25 cellular contexts compared by ENCODE assay signal in the genomic region with DNA sequence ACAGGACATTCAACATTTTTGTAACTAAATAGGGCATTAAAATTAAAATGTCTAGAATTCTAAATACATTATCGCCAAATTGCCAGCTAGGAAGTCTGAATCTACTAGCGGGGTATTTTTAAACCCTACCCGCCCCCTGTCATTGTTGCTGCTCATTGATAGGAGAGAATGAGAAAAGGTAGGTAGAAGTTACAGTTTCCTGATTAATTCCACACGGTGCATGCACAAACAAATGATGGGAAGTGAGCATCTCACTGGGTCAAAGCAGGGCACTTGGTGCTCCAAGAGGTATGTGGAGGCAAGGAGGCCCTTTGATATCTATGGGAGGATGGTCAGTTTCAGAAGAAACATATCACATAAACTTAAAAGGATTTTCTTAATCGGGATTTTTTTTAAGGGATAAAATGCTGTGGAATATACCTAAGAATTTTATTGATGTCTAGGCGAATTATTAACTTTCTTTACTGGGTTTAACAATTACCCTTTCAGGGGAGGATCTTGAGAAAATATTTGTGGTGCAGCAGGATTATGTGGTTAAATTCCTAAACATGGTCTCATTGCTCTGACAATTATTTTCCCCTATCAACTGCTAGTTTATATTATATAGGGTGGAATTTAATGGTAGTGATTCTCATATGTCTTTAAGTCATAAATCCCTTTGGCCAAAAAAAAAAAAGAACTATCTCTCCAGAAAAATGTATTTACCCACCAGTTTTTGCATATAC.
DNase-seq lines count a peak whose midpoint lies in the region; ATAC-seq and TF ChIP-seq lines count a peak whose summit lies in the region.
"Had no signal": no experiment of that assay in that cellular context is flagged by ENCODE, and none has a peak within 500 bp of the region (broad histone marks: within the 10 kb centered on the region; RNA-seq: fewer than 3 reads in every experiment).

No MANE protein-coding gene starts in this region.

- in situ Hi-C loops in GM23248 (cut with MboI), result no loop called here

- no peaks in the 10 kb centered on the region for H3K4me1 ChIP-seq in GM23248 (ENCODE audit: insufficient read depth)
- H3K4me1 ChIP-seq in RWPE2 (ENCODE audit: insufficient read depth, poor library complexity, severe bottlenecking), result no peaks in the 10 kb centered on the region
- H3K4me1 ChIP-seq in foreskin keratinocyte, result peaks cover 24% of the 10 kb centered on the region

- H3K36me3 Mint-ChIP-seq in progenitor cell of endocrine pancreas (ENCODE audit: insufficient read depth), result no peaks in the 10 kb centered on the region
- H3K36me3 Mint-ChIP-seq in chondrocyte (ENCODE audit: low read depth), result no peaks in the 10 kb centered on the region
- H3K36me3 Mint-ChIP-seq: activated naive CD8-positive, alpha-beta T cell treated with anti-CD3 and anti-CD28 coated beads, Interleukin-2, amount 10 ng/mL, durations not matched to agents 7 days and 5 days; brain; mesothelial cell of epicardium; natural killer cell treated with Interleukin-12 subunit alpha and Interleukin-12 subunit beta and Interleukin-15 and Interleukin-18, amount 100 ng/mL, for 72 hours; stimulated activated effector memory CD8-positive, alpha-beta T cell treated with anti-CD3 and anti-CD28 coated beads, Interleukin-12 subunit alpha, Interleukin-12 subunit beta, amount 100 ng/mL, for 72 hours; WTC11 had no signal

- H3K27ac ChIP-seq in GM23248 (no peak overlapping the region), RWPE2 (ENCODE audit: poor library complexity, severe bottlenecking) (no peak overlapping the region), foreskin keratinocyte (peak overlapping the region; percentile 65)

- H4K20me1 ChIP-seq in GM23248 (ENCODE audit: insufficient read depth), result no peaks in the 10 kb centered on the region

- H3K9me3 ChIP-seq in GM23248 (ENCODE audit: low read depth) (no peaks in the 10 kb centered on the region), RWPE2 (ENCODE audit: severe bottlenecking) (no peaks in the 10 kb centered on the region)

- peak; percentile 2 for DNase-seq in GM23248
- DNase-seq in RWPE2 (ENCODE audit: low spot score), result no peak
- DNase-seq in foreskin keratinocyte, result peak; percentile 70 to 87
- no peak for DNase-seq in progenitor cell of endocrine pancreas (ENCODE audit: low spot score, unreplicated experiment)
- no peak for DNase-seq in chondrocyte (ENCODE audit: low spot score)
- no peak for DNase-seq in occipital lobe (lab: John Stamatoyannopoulos, UW)
- DNase-seq in NCI-H1694 treated with DMSO at 0.1 percent for 48 hours (lab: John Stamatoyannopoulos, UW), result no peak
- DNase-seq: activated CD4-positive, alpha-beta T cell treated with anti-CD3 and anti-CD28 coated beads, Interleukin-2, amount 50 U/mL, for 4 hours; activated CD8-positive, alpha-beta memory T cell treated with anti-CD3 and anti-CD28 coated beads, Interleukin-2, amount 50 U/mL, for 4 hours; activated naive CD8-positive, alpha-beta T cell treated with anti-CD3 and anti-CD28 coated beads, Interleukin-2, amount 10 ng/mL, durations not matched to agents 7 days and 5 days; C1 segment of cervical spinal cord; endodermal cell; NCI-H1092 treated with DMSO at 0.1 percent for 48 hours; NCI-H524; stimulated activated CD4-positive, alpha-beta T cell treated with anti-CD3 and anti-CD28 coated beads, Interleukin-1b, Interleukin-23, amount 100 ng/mL, for 48 hours had no signal

- H3K4me1 Mint-ChIP-seq in progenitor cell of endocrine pancreas (ENCODE audit: low read depth) (peaks cover 10% of the 10 kb centered on the region), chondrocyte (ENCODE audit: low read depth) (no peaks in the 10 kb centered on the region)
- H3K4me1 Mint-ChIP-seq: activated naive CD8-positive, alpha-beta T cell treated with anti-CD3 and anti-CD28 coated beads, Interleukin-2, amount 10 ng/mL, durations not matched to agents 7 days and 5 days; brain; endodermal cell; mesothelial cell of epicardium; stimulated activated effector memory CD8-positive, alpha-beta T cell treated with anti-CD3 and anti-CD28 coated beads, Interleukin-12 subunit alpha, Interleukin-12 subunit beta, amount 100 ng/mL, for 72 hours; WTC11 had no signal

- no peak overlapping the region for H2AFZ ChIP-seq in GM23248

- H3K27me3 Mint-ChIP-seq in progenitor cell of endocrine pancreas, result no peaks in the 10 kb centered on the region
- H3K27me3 Mint-ChIP-seq in chondrocyte (ENCODE audit: low read depth), result peaks cover 7% of the 10 kb centered on the region

- ATAC-seq in RWPE2 (ENCODE audit: low read depth), result peak; percentile 85
- peak; percentile 60 for ATAC-seq in foreskin keratinocyte
- ATAC-seq in GM21528 (IDR thresholded peaks at IDR 0.05; ENCODE audit: low FRiP score, unreplicated experiment), result no peak
- ATAC-seq: left lobe of liver; natural killer cell treated with Interleukin-12 subunit alpha and Interleukin-12 subunit beta and Interleukin-15 and Interleukin-18, amount 100 ng/mL, for 72 hours; SK-N-SH treated with all-trans-retinoic acid at 6 μM for 48 hours; stimulated activated effector memory CD8-positive, alpha-beta T cell treated with anti-CD3 and anti-CD28 coated beads, Interleukin-12 subunit alpha, Interleukin-12 subunit beta, amount 100 ng/mL, for 72 hours; WTC11 had no signal

- no peaks in the 10 kb centered on the region for H3K36me3 ChIP-seq in GM23248 (ENCODE audit: low read depth)
- no peaks in the 10 kb centered on the region for H3K36me3 ChIP-seq in RWPE2 (ENCODE audit: low read depth)

- H3K27ac Mint-ChIP-seq in progenitor cell of endocrine pancreas (peak overlapping the region; percentile 34), chondrocyte (ENCODE audit: unreplicated experiment) (no peak overlapping the region)
- H3K27ac Mint-ChIP-seq: activated naive CD8-positive, alpha-beta T cell treated with anti-CD3 and anti-CD28 coated beads, Interleukin-2, amount 10 ng/mL, durations not matched to agents 7 days and 5 days; activated T-helper 2 cell treated with anti-CD3 and anti-CD28 coated beads, Interferon-gamma antibody, Interleukin-2, Interleukin-4, amounts not matched to agents 10 μg/mL and 5 μg/mL and 100 μg/mL, durations not matched to agents 14 hours and 24 hours and 36 hours; brain; endodermal cell; mesothelial cell of epicardium; natural killer cell treated with Interleukin-12 subunit alpha and Interleukin-12 subunit beta and Interleukin-15 and Interleukin-18, amount 100 ng/mL, for 72 hours; stimulated activated effector memory CD8-positive, alpha-beta T cell treated with anti-CD3 and anti-CD28 coated beads, Interleukin-12 subunit alpha, Interleukin-12 subunit beta, amount 100 ng/mL, for 72 hours; T-helper 2 cell treated with Interferon-gamma antibody and Interleukin-4, amounts not matched to agents 5 μg/mL and 100 μg/mL, for 36 hours; WTC11 had no signal

- H3F3A ChIP-seq in GM23248 (ENCODE audit: insufficient read depth), result no peaks in the 10 kb centered on the region

- H3K4me3 ChIP-seq in GM23248, result no peak overlapping the region
- H3K4me3 ChIP-seq in RWPE2 (ENCODE audit: severe bottlenecking), result no peak overlapping the region

- H3K4me3 Mint-ChIP-seq in progenitor cell of endocrine pancreas (ENCODE audit: low read depth) (no peak overlapping the region), chondrocyte (ENCODE audit: unreplicated experiment) (no peak overlapping the region)
- H3K4me3 Mint-ChIP-seq: activated naive CD8-positive, alpha-beta T cell treated with anti-CD3 and anti-CD28 coated beads, Interleukin-2, amount 10 ng/mL, durations not matched to agents 7 days and 5 days; brain; endodermal cell; mesothelial cell of epicardium; natural killer cell treated with Interleukin-12 subunit alpha and Interleukin-12 subunit beta and Interleukin-15 and Interleukin-18, amount 100 ng/mL, for 72 hours; stimulated activated effector memory CD8-positive, alpha-beta T cell treated with anti-CD3 and anti-CD28 coated beads, Interleukin-12 subunit alpha, Interleukin-12 subunit beta, amount 100 ng/mL, for 72 hours; T-helper 2 cell treated with Interferon-gamma antibody and Interleukin-4, amounts not matched to agents 5 μg/mL and 100 μg/mL, for 36 hours; WTC11 had no signal

- H3K9me2 ChIP-seq in GM23248 (ENCODE audit: insufficient read depth), result no peaks in the 10 kb centered on the region

- H3K79me2 ChIP-seq in GM23248 (ENCODE audit: insufficient read depth), result no peaks in the 10 kb centered on the region

- H3K9me3 Mint-ChIP-seq in progenitor cell of endocrine pancreas (ENCODE audit: low read depth) (no peaks in the 10 kb centered on the region), chondrocyte (ENCODE audit: low read depth) (no peaks in the 10 kb centered on the region)
- H3K9me3 Mint-ChIP-seq: activated naive CD8-positive, alpha-beta T cell treated with anti-CD3 and anti-CD28 coated beads, Interleukin-2, amount 10 ng/mL, durations not matched to agents 7 days and 5 days; activated T-helper 2 cell treated with anti-CD3 and anti-CD28 coated beads, Interferon-gamma antibody, Interleukin-2, Interleukin-4, amounts not matched to agents 10 μg/mL and 5 μg/mL and 100 μg/mL, durations not matched to agents 14 hours and 24 hours and 36 hours; endodermal cell; natural killer cell treated with Interleukin-12 subunit alpha and Interleukin-12 subunit beta and Interleukin-15 and Interleukin-18, amount 100 ng/mL, for 72 hours; T-helper 2 cell treated with Interferon-gamma antibody and Interleukin-4, amounts not matched to agents 5 μg/mL and 100 μg/mL, for 36 hours; WTC11 had no signal

- H3K27me3 ChIP-seq in GM23248 (replicated peaks; ENCODE audit: insufficient read depth), result no peaks in the 10 kb centered on the region
- no peaks in the 10 kb centered on the region for H3K27me3 ChIP-seq in RWPE2 (ENCODE audit: insufficient read depth, poor library complexity, severe bottlenecking)
- no peaks in the 10 kb centered on the region for H3K27me3 ChIP-seq in foreskin keratinocyte

- WGBS in GM23248 (ENCODE audit: low coverage in 1 of 2, low lambda C conversion rate in 2 of 2, missing lambda C conversion rate in 2 of 2), 2 experiments, result 54 to 55% methylated on average over 6 of the region's 6 CpGs

- no peak overlapping the region for H3K9ac ChIP-seq in GM23248

- TF ChIP-seq CTCF in RWPE2 (IDR thresholded peaks at IDR 0.05; ENCODE audit: poor library complexity, severe bottlenecking) (no peak), foreskin keratinocyte (conservative IDR thresholded peaks at IDR 0.05) (no peak), progenitor cell of endocrine pancreas (IDR thresholded peaks at IDR 0.05; ENCODE audit: unreplicated experiment) (no peak), chondrocyte (IDR thresholded peaks at IDR 0.05) (no peak)

- H3K4me2 ChIP-seq in GM23248 (ENCODE audit: unreplicated experiment), result no peak overlapping the region

Comparison
In these comparisons a context has a peak if more than half of its experiments do, and no peak if none do; other contexts are left out.
1. DNase-seq: peak in GM23248 (single experiment) and foreskin keratinocyte (2 of 2); none in RWPE2 (single experiment), progenitor cell of endocrine pancreas (single experiment), chondrocyte (single experiment), occipital lobe (single experiment) and NCI-H1694 treated with DMSO at 0.1 percent for 48 hours (single experiment).